Comparison of ENCODE assay signal across 8 cellular contexts in genomic region chr9:70601000-70601929, GRCh38.
DNase-seq lines count a peak whose midpoint lies in the region; ATAC-seq and TF ChIP-seq lines count a peak whose summit lies in the region.

No MANE protein-coding gene starts in this region.

- no peaks in the 10 kb centered on the region for H3K27me3 Mint-ChIP-seq in neural progenitor cell (ENCODE audit: insufficient read depth, low read depth)

- H3K4me2 ChIP-seq in neural progenitor cell = no peak overlapping the region

- no peaks in the 10 kb centered on the region for H3K9me3 Mint-ChIP-seq in neural progenitor cell

- peaks cover 16% of the 10 kb centered on the region for H3K4me1 Mint-ChIP-seq in neural progenitor cell

- no peaks in the 10 kb centered on the region for H3K27me3 ChIP-seq in neural progenitor cell

- no peaks in the 10 kb centered on the region for H3K9me3 ChIP-seq in neural progenitor cell (ENCODE audit: low read depth)

- no peak overlapping the region for H3K27ac Mint-ChIP-seq in neural progenitor cell

- peak overlapping the region; percentile 68 for H3K27ac ChIP-seq in caudate nucleus (ENCODE audit: low read depth, low read length)
- no peak overlapping the region for H3K27ac ChIP-seq in neural progenitor cell

- no peaks in the 10 kb centered on the region for H3K36me3 ChIP-seq in neural progenitor cell

- H2AFZ ChIP-seq in neural progenitor cell (replicated peaks) = no peak overlapping the region

- peak; percentile 41 to 99 (median 80) for DNase-seq in C1 segment of cervical spinal cord (lab: John Stamatoyannopoulos, UW)
- DNase-seq in NCI-H2196 (lab: John Stamatoyannopoulos, UW; ENCODE audit: unreplicated experiment) = peak; percentile 90
- DNase-seq in caudate nucleus (lab: John Stamatoyannopoulos, UW) = peak in 59 of 61 donors; percentile 26 to 98 (median 73)
- DNase-seq in left kidney (ENCODE audit: low read depth, low spot score) = peak; percentile 68
- peak; percentile 92 for DNase-seq in superior temporal gyrus (ENCODE audit: extremely low spot score)
- DNase-seq in neural progenitor cell (ENCODE audit: low spot score) = no peak

- H3F3A ChIP-seq in neural progenitor cell (ENCODE audit: low read depth) = peaks cover 8% of the 10 kb centered on the region

- no peaks in the 10 kb centered on the region for H3K79me2 ChIP-seq in neural progenitor cell (ENCODE audit: low read depth)

- no peak for ATAC-seq in HG03378 (IDR thresholded peaks at IDR 0.05; ENCODE audit: unreplicated experiment)
- no peak for ATAC-seq in GM18909 (IDR thresholded peaks at IDR 0.05; ENCODE audit: poor library complexity, unreplicated experiment)

- H4K20me1 ChIP-seq in neural progenitor cell (ENCODE audit: low read depth) = no peaks in the 10 kb centered on the region

- peaks cover 10% of the 10 kb centered on the region for H3K36me3 Mint-ChIP-seq in neural progenitor cell

- H3K9ac ChIP-seq in neural progenitor cell = no peak overlapping the region

- no peak for TF ChIP-seq CTCF in neural progenitor cell (IDR thresholded peaks at IDR 0.05)

- H3K4me3 Mint-ChIP-seq in neural progenitor cell = no peak overlapping the region

- H3K4me3 ChIP-seq in neural progenitor cell = no peak overlapping the region

- peaks cover 2% of the 10 kb centered on the region for H3K4me1 ChIP-seq in neural progenitor cell
